Comparison of ENCODE assay signal across 9 cellular contexts in the genomic region with DNA sequence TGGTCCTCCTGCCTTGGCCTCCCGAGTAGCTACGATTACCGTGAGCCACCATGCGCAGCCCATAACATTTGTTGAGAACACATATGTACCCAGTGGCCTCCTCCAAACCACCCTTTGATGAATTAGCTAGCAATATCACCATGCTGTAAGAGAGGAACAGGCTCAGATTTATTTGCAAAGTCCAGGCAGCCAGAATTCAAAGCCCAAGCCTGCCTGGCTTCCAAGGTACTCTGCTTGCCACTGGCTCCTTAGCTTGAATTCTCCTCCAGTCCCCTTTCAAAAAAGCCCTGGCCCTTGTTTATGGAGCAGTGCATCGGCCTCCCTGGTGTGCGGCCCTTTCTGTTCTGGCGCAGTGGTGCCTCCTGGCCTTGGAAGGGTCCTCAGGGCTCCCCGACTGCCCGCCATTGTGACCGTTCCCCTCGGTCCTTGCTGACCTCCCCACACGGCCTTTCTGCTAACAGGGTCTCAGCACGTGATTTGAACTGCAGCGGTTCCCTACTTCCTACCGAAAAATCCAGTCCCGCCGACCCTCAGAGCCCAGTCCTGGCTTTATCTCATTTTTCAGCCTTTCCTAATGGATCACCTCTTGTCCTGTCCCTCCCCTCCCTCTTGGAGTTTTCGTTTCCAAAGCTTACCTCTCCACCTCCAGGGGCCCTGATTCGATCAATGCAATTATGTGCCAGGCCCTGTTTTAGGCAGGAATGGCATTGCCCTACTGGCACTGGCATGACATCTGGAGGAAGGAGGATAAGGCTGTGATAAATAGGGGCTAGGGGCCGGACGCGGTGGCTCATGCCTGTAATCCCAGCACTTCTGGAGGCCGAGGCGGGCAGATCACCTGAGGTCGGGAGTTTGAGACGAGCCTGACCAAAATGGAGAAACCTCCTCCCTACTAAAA. TPM values are rescaled to one million over a fixed set of nuclear protein-coding genes. Genes with fewer than 3 reads are reported as not detected.
DNase-seq lines count a peak whose midpoint lies in the region; ATAC-seq and TF ChIP-seq lines count a peak whose summit lies in the region.
"Had no signal": no experiment of that assay in that cellular context is flagged by ENCODE, and none has a peak within 500 bp of the region (broad histone marks: within the 10 kb centered on the region; RNA-seq: fewer than 3 reads in every experiment).

No MANE protein-coding gene starts in this region.

- H4K20me1 ChIP-seq in DOHH2 (ENCODE audit: control insufficient read depth, insufficient read depth, low read depth, low read length): peaks cover 11% of the 10 kb centered on the region; the same call in 1 of the 2 replicates

- ATAC-seq in T-helper 17 cell (no peak), GM18511 (IDR thresholded peaks at IDR 0.05; ENCODE audit: unreplicated experiment) (no peak), HG02938 (IDR thresholded peaks at IDR 0.05; ENCODE audit: unreplicated experiment) (no peak)

- peak overlapping the region; percentile 52 for H3K4me3 Mint-ChIP-seq in T-helper 17 cell

- peaks cover 19% of the 10 kb centered on the region for H3K79me2 ChIP-seq in DOHH2 (ENCODE audit: control insufficient read depth, low read length)

- H3K9me2 ChIP-seq in DOHH2 (replicated peaks; ENCODE audit: control insufficient read depth, low read length): no peaks in the 10 kb centered on the region

- H3K4me1 ChIP-seq in DOHH2 (ENCODE audit: control insufficient read depth, low read length): peaks cover 12% of the 10 kb centered on the region

- H3K27ac Mint-ChIP-seq in T-helper 17 cell: peak overlapping the region; percentile 72

- H3K4me3 ChIP-seq in DOHH2 (ENCODE audit: low read length) (peak overlapping the region; percentile 89), fibroblast of villous mesenchyme (ENCODE audit: low read depth, low read length) (peak overlapping the region; percentile 68), skeletal muscle cell (ENCODE audit: low read depth, low read length) (peak overlapping the region; percentile 77)

- peak overlapping the region; percentile 91 for H3K4me2 ChIP-seq in DOHH2 (ENCODE audit: low read length)

- H3F3A ChIP-seq in DOHH2 (ENCODE audit: control insufficient read depth, insufficient read depth): peaks cover 26% of the 10 kb centered on the region

- H3K27me3 Mint-ChIP-seq in T-helper 17 cell: no peaks in the 10 kb centered on the region

- DNase-seq in T-helper 17 cell: no peak
- no peak for DNase-seq in fibroblast of villous mesenchyme (ENCODE audit: low read depth)
- DNase-seq in skeletal muscle cell (ENCODE audit: low read depth): no peak
- DNase-seq in NCI-H1105 (lab: John Stamatoyannopoulos, UW): no peak
- DNase-seq in activated gamma-delta T cell treated with Interleukin-2 at 50 U/mL for 16 hours: no peak

- H3K36me3 Mint-ChIP-seq in T-helper 17 cell (ENCODE audit: low read depth): no peaks in the 10 kb centered on the region

- H3K36me3 ChIP-seq in DOHH2 (ENCODE audit: control insufficient read depth, low read length): peaks cover 19% of the 10 kb centered on the region

- peaks cover 12% of the 10 kb centered on the region for H3K4me1 Mint-ChIP-seq in T-helper 17 cell

- no peak overlapping the region for H3K27ac ChIP-seq in DOHH2 (ENCODE audit: low read depth, low read length)

- no peaks in the 10 kb centered on the region for H3K9me3 ChIP-seq in DOHH2 (ENCODE audit: control insufficient read depth, insufficient read depth, low read length)
- no peaks in the 10 kb centered on the region for H3K9me3 ChIP-seq in T-helper 17 cell (ENCODE audit: control insufficient read depth, low read length, poor library complexity, severe bottlenecking)

- TF ChIP-seq CTCF in DOHH2 (IDR thresholded peaks at IDR 0.05; ENCODE audit: low read depth, low read length, poor library complexity, severe bottlenecking) (no peak), fibroblast of villous mesenchyme (IDR thresholded peaks at IDR 0.05; ENCODE audit: insufficient read depth, low read depth, low read length) (no peak)

- no peaks in the 10 kb centered on the region for H3K27me3 ChIP-seq in DOHH2 (ENCODE audit: control insufficient read depth, low read length)

RNA-seq across cellular contexts. Expression of a gene that starts 22.0 kb away (rescaled TPM):
- total RNA-seq in T-helper 17 cell (1 to 10 TPM; 3.7 to 5.9 TPM), fibroblast of villous mesenchyme (8.6 and 16.4 TPM in 2 replicates)

RNA-seq across cellular contexts. Expression of a gene that starts 38.9 kb away (rescaled TPM):
- total RNA-seq in T-helper 17 cell (not detected), fibroblast of villous mesenchyme (not detected in 2 replicates)
- total RNA-seq: T-helper 2 cell treated with Interferon-gamma antibody and Interleukin-4, amounts not matched to agents 100 ng/mL and 5 ng/mL, for 36 hours had no signal

RNA-seq across cellular contexts. Expression of a gene that starts 45.3 kb away (rescaled TPM):
- total RNA-seq in T-helper 17 cell (10 to 100 TPM; 75.5 to 77.9 TPM), fibroblast of villous mesenchyme (38.3 and 53.1 TPM in 2 replicates)
